In genomic region chr12:104303538-104304151, GRCh38 we compare ENCODE assay signal across 8 cellular contexts. TPM values are rescaled to one million over a fixed set of nuclear protein-coding genes. Genes with fewer than 3 reads are reported as not detected.
DNase-seq lines count a peak whose midpoint lies in the region; ATAC-seq lines count a peak whose summit lies in the region.

Gene EID3 (plus strand): TSS chr12:104303739. CDS start chr12:104303935, 196 bp downstream.

- intact Hi-C loops in activated CD4-positive, alpha-beta T cell treated with anti-CD3 and anti-CD28 coated beads for 36 hours (cut with DNase I, micrococcal nuclease): loop anchor here (1.0 to 5.0 kb wide), 9 partner anchors 15 to 463 kb away; partner anchors contain the start of genes NFYB (in 2 of the 2), TXNRD1 (in 2 of the 2), HCFC2 (in 1 of the 2) and NT5DC3 (in 1 of the 2)

- no peaks in the 10 kb centered on the region for H3K27me3 Mint-ChIP-seq in activated CD4-positive, alpha-beta T cell treated with anti-CD3 and anti-CD28 coated beads for 36 hours

- peaks cover 49% of the 10 kb centered on the region for H3K36me3 Mint-ChIP-seq in activated CD4-positive, alpha-beta T cell treated with anti-CD3 and anti-CD28 coated beads for 36 hours (ENCODE audit: low read depth)

- DNase-seq in activated CD4-positive, alpha-beta T cell treated with anti-CD3 and anti-CD28 coated beads for 36 hours: peak; percentile 95
- DNase-seq in cerebellum (ENCODE audit: low spot score) (peak; percentile 91), islet precursor cell (peak; percentile 93), NCI-H2171 treated with DMSO at 0.1 percent for 48 hours (lab: John Stamatoyannopoulos, UW) (no peak), NOMO-1 treated with DMSO at 0.1 percent for 48 hours (lab: John Stamatoyannopoulos, UW; ENCODE audit: unreplicated experiment) (no peak)
- DNase-seq in stimulated activated CD4-positive, alpha-beta T cell treated with anti-CD3 and anti-CD28 coated beads, Interleukin-12 subunit alpha, Interleukin-12 subunit beta, amount 100 ng/mL, for 4 hours: peak; percentile 88

- peak within 1 kb of the TSS; percentile 96 for H3K27ac Mint-ChIP-seq in activated CD4-positive, alpha-beta T cell treated with anti-CD3 and anti-CD28 coated beads for 36 hours

- peak; percentile 71 for ATAC-seq in GM18520 (IDR thresholded peaks at IDR 0.05; ENCODE audit: unreplicated experiment)
- peak; percentile 60 for ATAC-seq in HG03064 (IDR thresholded peaks at IDR 0.05; ENCODE audit: low read depth, unreplicated experiment)
- ATAC-seq in activated CD4-positive, alpha-beta T cell treated with anti-CD3 and anti-CD28 coated beads for 36 hours: peak; percentile 97

- POLR2A ChIA-PET in activated CD4-positive, alpha-beta T cell treated with anti-CD3 and anti-CD28 coated beads for 36 hours (lab: Charles Lee): interaction anchor here (0.6 to 2.2 kb wide), 4 partner anchors 14 to 24 kb away, joined by 4 to 14 read pairs (median 10); no protein-coding TSS in a partner anchor

- peaks cover 57% of the 10 kb centered on the region for H3K4me1 Mint-ChIP-seq in activated CD4-positive, alpha-beta T cell treated with anti-CD3 and anti-CD28 coated beads for 36 hours

- CTCF ChIA-PET in activated CD4-positive, alpha-beta T cell treated with anti-CD3 and anti-CD28 coated beads for 36 hours (lab: Charles Lee): interaction anchor here (0.6 to 3.9 kb wide), 8 partner anchors 8 to 686 kb away, joined by 3 to 30 read pairs (median 3); no protein-coding TSS in a partner anchor

- no peaks in the 10 kb centered on the region for H3K9me3 Mint-ChIP-seq in activated CD4-positive, alpha-beta T cell treated with anti-CD3 and anti-CD28 coated beads for 36 hours (ENCODE audit: low read depth)

- peak within 1 kb of the TSS; percentile 81 for H3K4me3 Mint-ChIP-seq in activated CD4-positive, alpha-beta T cell treated with anti-CD3 and anti-CD28 coated beads for 36 hours

RNA-seq across cellular contexts. Expression of gene EID3, which starts in this region (rescaled TPM):
- 1 to 10 TPM; 3.9 to 4.6 TPM for total RNA-seq in activated CD4-positive, alpha-beta T cell treated with anti-CD3 and anti-CD28 coated beads for 36 hours
- 8.5 TPM for total RNA-seq in cerebellum

Comparison
In these comparisons a context has a peak if more than half of its experiments do, and no peak if none do; other contexts are left out.
1. DNase-seq: peak in activated CD4-positive, alpha-beta T cell treated with anti-CD3 and anti-CD28 coated beads for 36 hours (single experiment), cerebellum (single experiment), islet precursor cell (single experiment) and stimulated activated CD4-positive, alpha-beta T cell treated with anti-CD3 and anti-CD28 coated beads, Interleukin-12 subunit alpha, Interleukin-12 subunit beta, amount 100 ng/mL, for 4 hours (single experiment); none in NCI-H2171 treated with DMSO at 0.1 percent for 48 hours (single experiment) and NOMO-1 treated with DMSO at 0.1 percent for 48 hours (single experiment).
2. Peak in every context shown above with its lines, with median percentiles within 50 percentile points of each other: ATAC-seq.